Comparison of ENCODE assay signal across 12 cellular contexts in genomic region chr17:4712526-4712925, GRCh38. TPM values are rescaled to one million over a fixed set of nuclear protein-coding genes. Genes with fewer than 3 reads are reported as not detected.
A peak's percentile ranks its signal among the peaks of the same experiment; 100 is the strongest.
DNase-seq lines count a peak whose midpoint lies in the region; TF ChIP-seq lines count a peak whose summit lies in the region.
"Had no signal": no experiment of that assay in that cellular context is flagged by ENCODE, and none has a peak within 500 bp of the region (broad histone marks: within the 10 kb centered on the region; RNA-seq: fewer than 3 reads in every experiment).

No MANE protein-coding gene starts in this region.

- H3K36me3 Mint-ChIP-seq in T-helper 1 cell treated with Interleukin-12 subunit alpha and Interleukin-12 subunit beta and Interleukin-4 antibody, amounts not matched to agents 30 μg/mL and 1 μg/mL, for 36 hours (ENCODE audit: low read depth), result peaks cover 25% of the 10 kb centered on the region
- peaks cover 3% of the 10 kb centered on the region for H3K36me3 Mint-ChIP-seq in osteocyte (ENCODE audit: unreplicated experiment)

- 75 to 92% (median 81%) methylated on average over 3 of the region's 3 CpGs for WGBS in spleen, 5 donors

- no peaks in the 10 kb centered on the region for H3K9me3 Mint-ChIP-seq in T-helper 1 cell treated with Interleukin-12 subunit alpha and Interleukin-12 subunit beta and Interleukin-4 antibody, amounts not matched to agents 30 μg/mL and 1 μg/mL, for 36 hours
- no peaks in the 10 kb centered on the region for H3K9me3 Mint-ChIP-seq in osteocyte (ENCODE audit: unreplicated experiment)
- H3K9me3 Mint-ChIP-seq: mesothelial cell of epicardium had no signal

- H3K27ac ChIP-seq in Peyer's patch (peak overlapping the region; percentile 25 to 99 (median 88)), spleen (peak overlapping the region in 7 of 8 donors; percentile 91 to 99 (median 96))

- H3K27ac Mint-ChIP-seq in T-helper 1 cell treated with Interleukin-12 subunit alpha and Interleukin-12 subunit beta and Interleukin-4 antibody, amounts not matched to agents 30 μg/mL and 1 μg/mL, for 36 hours, result peak overlapping the region; percentile 80
- no peak overlapping the region for H3K27ac Mint-ChIP-seq in osteocyte (ENCODE audit: unreplicated experiment)
- H3K27ac Mint-ChIP-seq: mesothelial cell of epicardium had no signal

- H3K27me3 Mint-ChIP-seq in T-helper 1 cell treated with Interleukin-12 subunit alpha and Interleukin-12 subunit beta and Interleukin-4 antibody, amounts not matched to agents 30 μg/mL and 1 μg/mL, for 36 hours (ENCODE audit: low read depth), result no peaks in the 10 kb centered on the region
- H3K27me3 Mint-ChIP-seq in osteocyte (ENCODE audit: unreplicated experiment), result no peaks in the 10 kb centered on the region

- DNase-seq in T-helper 1 cell (no peak), Peyer's patch (no peak), epithelial cell of esophagus (ENCODE audit: low read depth) (peak; percentile 24), spleen (no peak), NCI-H187 (lab: John Stamatoyannopoulos, UW) (no peak), OCI-M1 (lab: John Stamatoyannopoulos, UW) (no peak), osteocyte (ENCODE audit: extremely low spot score, unreplicated experiment) (no peak)
- DNase-seq: activated gamma-delta T cell treated with Interleukin-2 at 50 U/mL for 16 hours, NCI-H1417 had no signal

- H3K27me3 ChIP-seq in Peyer's patch (no peaks in the 10 kb centered on the region), spleen (replicated peaks in 1 of 7) (no peaks in the 10 kb centered on the region)
- H3K27me3 ChIP-seq: heart left ventricle had no signal

- H3K36me3 ChIP-seq in Peyer's patch (peaks cover 0 to 16% (median 0%) of the 10 kb centered on the region in 3 donors), spleen (peaks cover 0 to 40% (median 18%) of the 10 kb centered on the region in 6 donors)

- intact Hi-C loops in spleen (cut with DNase I; ENCODE audit: low total_unique reads), result loop anchor here (10.0 kb wide), 1 partner anchor 82 kb away; the partner anchor contains the start of gene PSMB6

- peak overlapping the region in 2 of 4 donors; percentile 84 to 87 for H3K4me3 ChIP-seq in Peyer's patch
- H3K4me3 ChIP-seq in epithelial cell of esophagus (ENCODE audit: low read length), result no peak overlapping the region
- H3K4me3 ChIP-seq in spleen, result peak overlapping the region in 6 of 8 donors; percentile 65 to 93 (median 76)

- H3K4me3 Mint-ChIP-seq in T-helper 1 cell treated with Interleukin-12 subunit alpha and Interleukin-12 subunit beta and Interleukin-4 antibody, amounts not matched to agents 30 μg/mL and 1 μg/mL, for 36 hours, result peak overlapping the region; percentile 94
- no peak overlapping the region for H3K4me3 Mint-ChIP-seq in osteocyte (ENCODE audit: unreplicated experiment)
- H3K4me3 Mint-ChIP-seq: mesothelial cell of epicardium had no signal

- peaks cover 5 to 44% (median 13%) of the 10 kb centered on the region in 4 donors for H3K4me1 ChIP-seq in Peyer's patch
- peaks cover 23 to 81% (median 60%) of the 10 kb centered on the region in 6 donors for H3K4me1 ChIP-seq in spleen

- peaks cover 57% of the 10 kb centered on the region for H3K4me1 Mint-ChIP-seq in T-helper 1 cell treated with Interleukin-12 subunit alpha and Interleukin-12 subunit beta and Interleukin-4 antibody, amounts not matched to agents 30 μg/mL and 1 μg/mL, for 36 hours (ENCODE audit: low read depth)
- H3K4me1 Mint-ChIP-seq in osteocyte (ENCODE audit: unreplicated experiment), result peaks cover 11% of the 10 kb centered on the region

- H3K9me3 ChIP-seq in Peyer's patch (no peaks in the 10 kb centered on the region), spleen (no peaks in the 10 kb centered on the region)
- H3K9me3 ChIP-seq: heart left ventricle had no signal

- TF ChIP-seq CTCF in Peyer's patch (IDR thresholded peaks at IDR 0.05) (no peak), epithelial cell of esophagus (IDR thresholded peaks at IDR 0.05; ENCODE audit: insufficient read depth, low read depth, low read length, missing control alignments) (no peak), spleen (IDR thresholded peaks at IDR 0.05 in 8 of 11, conservative IDR thresholded peaks at IDR 0.05 in 3 of 11) (no peak), osteocyte (IDR thresholded peaks at IDR 0.05) (no peak)

- TF ChIP-seq POLR2A in Peyer's patch (IDR thresholded peaks at IDR 0.05), result no peak
- TF ChIP-seq POLR2A in spleen (IDR thresholded peaks at IDR 0.05), result no peak

RNA-seq across cellular contexts. Expression of gene ARRB2, which starts 2.1 kb away (rescaled TPM):
- total RNA-seq in Peyer's patch (100 to 1,000 TPM in 1 of 4 donors, 10 to 100 TPM in 3; 59.2 to 163 (median 73.8) TPM), spleen (100 to 1,000 TPM; 117 to 416 (median 226) TPM), osteocyte (19.4 and 23.6 TPM in 2 replicates)
- 100 to 1,000 TPM in 2 of 3 donors, 10 to 100 TPM in 1; 61.4 to 127 (median 120) TPM for polyA plus RNA-seq in spleen

RNA-seq across cellular contexts. Expression of gene PELP1, which starts 8.6 kb away (rescaled TPM):
- total RNA-seq in Peyer's patch (10 to 100 TPM; 21.2 to 34.9 (median 31.4) TPM), spleen (10 to 100 TPM; 21.7 to 67.6 (median 43.9) TPM), osteocyte (60.5 and 60.7 TPM in 2 replicates)
- 10 to 100 TPM; 15.7 to 34.9 (median 25.8) TPM for polyA plus RNA-seq in spleen

RNA-seq across cellular contexts. Expression of gene MED11, which starts 18.7 kb away (rescaled TPM):
- total RNA-seq in Peyer's patch, result 10 to 100 TPM; 32.1 to 44.6 (median 41.8) TPM
- total RNA-seq in spleen, result 10 to 100 TPM; 17.1 to 42.7 (median 22.3) TPM
- polyA plus RNA-seq in spleen, result 10 to 100 TPM; 42.9 to 47.1 (median 43.8) TPM
- 15.3 and 19.4 TPM in 2 replicates for total RNA-seq in osteocyte

RNA-seq across cellular contexts. Expression of gene ZMYND15, which starts 27.1 kb away (rescaled TPM):
- total RNA-seq in Peyer's patch (1 to 10 TPM in 3 of 4 donors, not detected in 1; 2.1 to 5.6 (median 4.0) TPM), spleen (10 to 100 TPM in 1 of 7 donors, 1 to 10 TPM in 6; 3.8 to 11.5 (median 5.2) TPM), osteocyte (0.55 and 0.99 TPM in 2 replicates)
- 1 to 10 TPM; 1.8 to 3.1 (median 2.2) TPM for polyA plus RNA-seq in spleen

RNA-seq across cellular contexts. Expression of gene CXCL16, which starts 27.2 kb away (rescaled TPM):
- total RNA-seq in Peyer's patch (10 to 100 TPM; 24.8 to 33.1 (median 28.0) TPM), spleen (100 to 1,000 TPM in 1 of 7 donors, 10 to 100 TPM in 6; 45.5 to 104 (median 70.5) TPM), osteocyte (11.0 and 12.8 TPM in 2 replicates)
- 10 to 100 TPM; 11.5 to 29.0 (median 17.2) TPM for polyA plus RNA-seq in spleen
